8 cellular contexts compared by ENCODE assay signal in genomic region chr10:104339469-104340098, GRCh38. TPM values are rescaled to one million over a fixed set of nuclear protein-coding genes. Genes with fewer than 3 reads are reported as not detected.
A peak's percentile ranks its signal among the peaks of the same experiment; 100 is the strongest.
DNase-seq lines count a peak whose midpoint lies in the region; ATAC-seq and TF ChIP-seq lines count a peak whose summit lies in the region.

No MANE protein-coding gene starts in this region.

- no peaks in the 10 kb centered on the region for H3K36me3 ChIP-seq in SJCRH30

- H3K27ac ChIP-seq in SJCRH30: no peak overlapping the region

- peaks cover 7% of the 10 kb centered on the region for H3K4me1 ChIP-seq in SJCRH30

- ATAC-seq in GM21619 (IDR thresholded peaks at IDR 0.05; ENCODE audit: unreplicated experiment): no peak

- H3K4me3 ChIP-seq in GM08714 (ENCODE audit: low read length) (peak overlapping the region; percentile 76), SJCRH30 (peak overlapping the region; percentile 87)

- H3K4me3 Mint-ChIP-seq in nephron: peak overlapping the region; percentile 93 to 96 (median 96)

- DNase-seq in SJCRH30 (peak in 1 of 2 experiments; percentile 25), erythroblast (lab: John Stamatoyannopoulos, UW) (peak; percentile 82 to 89), NCI-H2029 (lab: John Stamatoyannopoulos, UW) (no peak)
- DNase-seq in stimulated activated naive CD4-positive, alpha-beta T cell treated with Interleukin-2 at 50 U/mL for 16 hours (lab: John Stamatoyannopoulos, UW): no peak
- DNase-seq in stimulated activated CD4-positive, alpha-beta T cell treated with anti-CD3 and anti-CD28 coated beads, Interleukin-2, amount 100 ng/mL, for 48 hours: no peak

- no peaks in the 10 kb centered on the region for H3K9me3 Mint-ChIP-seq in nephron

- no peaks in the 10 kb centered on the region for H3K9me3 ChIP-seq in SJCRH30 (replicated peaks)

- peaks cover 5% of the 10 kb centered on the region; the same call in 1 of the 2 replicates for H3K27me3 ChIP-seq in SJCRH30

- H3K27ac Mint-ChIP-seq in nephron: peak overlapping the region; percentile 97 to 100 (median 99)

- peaks cover 36% of the 10 kb centered on the region for H3K4me1 Mint-ChIP-seq in nephron

- TF ChIP-seq POLR2A in erythroblast (IDR thresholded peaks at IDR 0.05; ENCODE audit: low read length): no peak

- no peaks in the 10 kb centered on the region for H3K36me3 Mint-ChIP-seq in nephron (ENCODE audit: low read depth)

- H3K27me3 Mint-ChIP-seq in nephron (ENCODE audit: low read depth): peaks cover 4% of the 10 kb centered on the region

- TF ChIP-seq CTCF in nephron (IDR thresholded peaks at IDR 0.05; ENCODE audit: unreplicated experiment in 3 of 3): no peak

RNA-seq across cellular contexts. Expression of gene ITPRIP, which starts 1.3 kb away (rescaled TPM):
- 4.9 and 5.3 TPM in 2 replicates for total RNA-seq in SJCRH30 (2014; rRNA removed; shearing (Covaris generic))

RNA-seq across cellular contexts. Expression of gene CFAP58, which starts 14.0 kb away (rescaled TPM):
- total RNA-seq in SJCRH30 (2014; rRNA removed; shearing (Covaris generic)): 0.08 TPM in 1 of 2 replicates, not detected in the other

Comparison
In these comparisons a context has a peak if more than half of its experiments do, and no peak if none do; other contexts are left out.
1. DNase-seq: peak in erythroblast (2 of 2); none in stimulated activated naive CD4-positive, alpha-beta T cell treated with Interleukin-2 at 50 U/mL for 16 hours (single experiment), NCI-H2029 (single experiment) and stimulated activated CD4-positive, alpha-beta T cell treated with anti-CD3 and anti-CD28 coated beads, Interleukin-2, amount 100 ng/mL, for 48 hours (0 of 2).